ENCODE assay signal across 8 cellular contexts in the genomic region with DNA sequence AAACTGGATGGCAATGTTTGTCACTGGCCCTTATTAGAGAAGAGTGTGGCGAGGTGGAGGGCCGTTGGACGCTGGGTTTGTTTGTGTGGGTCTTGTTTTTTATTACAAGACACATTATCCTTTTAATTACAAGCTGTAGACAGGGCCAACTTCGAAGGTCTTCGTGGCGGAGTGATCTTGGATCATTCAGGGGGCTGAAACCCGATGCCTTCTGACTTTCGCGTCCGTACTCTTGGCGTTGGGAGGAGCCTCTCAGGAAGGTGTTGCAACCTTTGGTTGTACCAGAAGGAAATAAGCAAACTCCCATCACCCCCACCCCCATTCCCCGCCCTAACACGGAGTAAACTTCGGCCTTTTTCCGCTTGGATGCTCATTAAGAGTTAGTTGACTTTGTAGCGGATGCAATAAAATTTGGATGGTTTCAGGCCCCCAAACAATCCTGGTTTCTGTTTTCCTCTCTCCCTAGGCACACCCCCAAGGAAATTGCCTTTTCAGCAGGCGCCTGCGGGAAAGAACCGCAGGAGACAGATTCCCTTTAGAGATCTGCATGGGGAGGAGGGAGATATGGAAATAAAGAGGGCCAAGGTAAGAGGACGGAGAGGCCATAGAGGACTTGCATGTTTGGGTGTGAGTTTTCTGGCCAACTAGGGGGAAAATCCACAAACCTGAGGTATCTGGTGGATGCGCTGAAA.
DNase-seq lines count a peak whose midpoint lies in the region; ATAC-seq lines count a peak whose summit lies in the region.

No MANE protein-coding gene starts in this region.

- H3K9ac ChIP-seq in mucosa of rectum (ENCODE audit: low read depth in 1 of 2, low read length in 2 of 2): peak overlapping the region; percentile 64 to 78

- DNase-seq in DMS79 (lab: John Stamatoyannopoulos, UW) (peak; percentile 68), NCI-H1105 (lab: John Stamatoyannopoulos, UW) (peak; percentile 88), amniotic epithelial cell (ENCODE audit: low read depth) (peak; percentile 92)

- H3K9me3 ChIP-seq in mucosa of rectum (ENCODE audit: control insufficient read depth in 2 of 2, low read length in 2 of 2): peaks cover 0 to 3% of the 10 kb centered on the region in 2 donors

- H3K36me3 ChIP-seq in mucosa of rectum (ENCODE audit: control insufficient read depth in 2 of 2, insufficient read depth in 2 of 2, low read length in 2 of 2): no peaks in the 10 kb centered on the region

- H3K27ac ChIP-seq in mucosa of rectum (ENCODE audit: low read depth in 2 of 2, low read length in 2 of 2): peak overlapping the region; percentile 95 to 98

- H3K4me3 ChIP-seq in mucosa of rectum (ENCODE audit: low read length in 2 of 2): peak overlapping the region; percentile 78 to 84

- H3K27me3 ChIP-seq in mucosa of rectum (ENCODE audit: control insufficient read depth in 2 of 2, insufficient read depth in 2 of 2, low read length in 2 of 2): peaks cover 11 to 15% of the 10 kb centered on the region in 2 donors

- peaks cover 9 to 21% of the 10 kb centered on the region in 2 donors for H3K4me1 ChIP-seq in mucosa of rectum (ENCODE audit: control insufficient read depth in 2 of 2, insufficient read depth in 2 of 2, low read length in 2 of 2)

- ATAC-seq in HG03432 (IDR thresholded peaks at IDR 0.05; ENCODE audit: unreplicated experiment): no peak
- no peak for ATAC-seq in HG03565 (IDR thresholded peaks at IDR 0.05; ENCODE audit: unreplicated experiment)
- ATAC-seq in GM18519 (IDR thresholded peaks at IDR 0.05; ENCODE audit: low FRiP score, unreplicated experiment): no peak
- ATAC-seq in GM21619 (IDR thresholded peaks at IDR 0.05; ENCODE audit: unreplicated experiment): no peak
